21 cellular contexts compared by ENCODE assay signal in genomic region chr10:67115972-67116371, GRCh38.
A peak's percentile ranks its signal among the peaks of the same experiment; 100 is the strongest.
DNase-seq lines count a peak whose midpoint lies in the region; ATAC-seq, FAIRE-seq and TF ChIP-seq lines count a peak whose summit lies in the region.
"Had no signal": no experiment of that assay in that cellular context is flagged by ENCODE, and none has a peak within 500 bp of the region (broad histone marks: within the 10 kb centered on the region; RNA-seq: fewer than 3 reads in every experiment).

No MANE protein-coding gene starts in this region.

- H3K4me1 Mint-ChIP-seq in T-helper 17 cell, result no peaks in the 10 kb centered on the region
- H3K4me1 Mint-ChIP-seq: activated naive CD8-positive, alpha-beta T cell treated with anti-CD3 and anti-CD28 coated beads, Interleukin-2, amount 10 ng/mL, durations not matched to agents 7 days and 5 days; naive thymus-derived CD8-positive, alpha-beta T cell; stimulated activated memory B cell treated with anti-CD40 and anti-IgM and Interleukin-4, amounts not matched to agents 10 μg/mL and 1 μg/mL and 100 μg/mL, for 72 hours had no signal

- no peaks in the 10 kb centered on the region for H3K36me3 Mint-ChIP-seq in T-helper 17 cell (ENCODE audit: low read depth)
- H3K36me3 Mint-ChIP-seq: activated naive CD8-positive, alpha-beta T cell treated with anti-CD3 and anti-CD28 coated beads, Interleukin-2, amount 10 ng/mL, durations not matched to agents 7 days and 5 days; naive thymus-derived CD8-positive, alpha-beta T cell; stimulated activated memory B cell treated with anti-CD40 and anti-IgM and Interleukin-4, amounts not matched to agents 10 μg/mL and 1 μg/mL and 100 μg/mL, for 72 hours had no signal

- no peaks in the 10 kb centered on the region for H3K9me3 ChIP-seq in T-helper 17 cell (ENCODE audit: control insufficient read depth, low read length, poor library complexity, severe bottlenecking)
- H3K9me3 ChIP-seq: gastrocnemius medialis, transverse colon had no signal

- no peaks in the 10 kb centered on the region for H3K27me3 Mint-ChIP-seq in T-helper 17 cell
- H3K27me3 Mint-ChIP-seq: activated CD8-positive, alpha-beta T cell treated with anti-CD3 and anti-CD28 coated beads for 36 hours; activated naive CD8-positive, alpha-beta T cell treated with anti-CD3 and anti-CD28 coated beads, Interleukin-2, amount 10 ng/mL, durations not matched to agents 7 days and 5 days; naive thymus-derived CD8-positive, alpha-beta T cell; stimulated activated memory B cell treated with anti-CD40 and anti-IgM and Interleukin-4, amounts not matched to agents 10 μg/mL and 1 μg/mL and 100 μg/mL, for 72 hours had no signal

- no peak overlapping the region for H3K4me3 Mint-ChIP-seq in T-helper 17 cell
- H3K4me3 Mint-ChIP-seq: activated CD8-positive, alpha-beta T cell treated with anti-CD3 and anti-CD28 coated beads for 36 hours; activated naive CD8-positive, alpha-beta T cell treated with anti-CD3 and anti-CD28 coated beads, Interleukin-2, amount 10 ng/mL, durations not matched to agents 7 days and 5 days; naive thymus-derived CD8-positive, alpha-beta T cell; stimulated activated memory B cell treated with anti-CD40 and anti-IgM and Interleukin-4, amounts not matched to agents 10 μg/mL and 1 μg/mL and 100 μg/mL, for 72 hours had no signal

- FAIRE-seq in urothelium cell line (lab: Jason Lieb, UNC), result no peak

- POLR2A ChIA-PET in RWPE1 (lab: Yijun Ruan, JAX; ENCODE audit: low non-redundant PET), result no interaction called here

- TF ChIP-seq CTCF in RWPE1 (conservative IDR thresholded peaks at IDR 0.05; ENCODE audit: low read depth) (no peak), fibroblast of pulmonary artery (IDR thresholded peaks at IDR 0.05; ENCODE audit: low read length, missing control alignments) (no peak)

- DNase-seq in NCI-H2171 treated with DMSO at 0.1 percent for 48 hours (lab: John Stamatoyannopoulos, UW), result peak; percentile 29
- DNase-seq in NCI-H2171 (lab: John Stamatoyannopoulos, UW), result no peak
- peak; percentile 45 for DNase-seq in RWPE1 (ENCODE audit: low spot score)
- peak; percentile 28 for DNase-seq in fibroblast of pulmonary artery (ENCODE audit: low read depth)
- DNase-seq in urothelium cell line (ENCODE audit: low spot score), result peak; percentile 32
- no peak for DNase-seq in GM03348 (ENCODE audit: low spot score)
- DNase-seq in NOMO-1 (lab: John Stamatoyannopoulos, UW; ENCODE audit: unreplicated experiment in 2 of 2), result no peak
- DNase-seq in T-helper 17 cell, result no peak
- DNase-seq: 8988T; activated CD8-positive, alpha-beta T cell treated with anti-CD3 and anti-CD28 coated beads for 36 hours; activated naive CD8-positive, alpha-beta T cell treated with anti-CD3 and anti-CD28 coated beads, Interleukin-2, amount 10 ng/mL, durations not matched to agents 7 days and 5 days; C1 segment of cervical spinal cord; gastrocnemius medialis; KG1; naive thymus-derived CD8-positive, alpha-beta T cell; NCI-H1417 treated with DMSO at 0.1 percent for 48 hours; NCI-H510A treated with DMSO at 0.1 percent for 48 hours; posterior cingulate gyrus; transverse colon; WERI-Rb-1 had no signal

- no peak overlapping the region for H3K27ac ChIP-seq in RWPE1
- H3K27ac ChIP-seq: gastrocnemius medialis, transverse colon, WERI-Rb-1 had no signal

- no peak overlapping the region for H3K4me3 ChIP-seq in fibroblast of pulmonary artery (replicated peaks; ENCODE audit: low read depth, low read length)
- H3K4me3 ChIP-seq: gastrocnemius medialis, transverse colon had no signal

- CTCF ChIA-PET in RWPE1 (lab: Yijun Ruan, JAX), result interaction anchor here (0.7 kb wide), 1 partner anchor 330 kb away, joined by 4 read pairs; no protein-coding TSS in a partner anchor

- ATAC-seq in T-helper 17 cell, result no peak
- ATAC-seq: activated CD8-positive, alpha-beta T cell treated with anti-CD3 and anti-CD28 coated beads for 36 hours; naive thymus-derived CD8-positive, alpha-beta T cell; stimulated activated memory B cell treated with anti-CD40 and anti-IgM and Interleukin-4, amounts not matched to agents 10 μg/mL and 1 μg/mL and 100 μg/mL, for 72 hours had no signal

- H3K27ac Mint-ChIP-seq in T-helper 17 cell, result no peak overlapping the region
- H3K27ac Mint-ChIP-seq: activated CD8-positive, alpha-beta T cell treated with anti-CD3 and anti-CD28 coated beads for 36 hours; activated naive CD8-positive, alpha-beta T cell treated with anti-CD3 and anti-CD28 coated beads, Interleukin-2, amount 10 ng/mL, durations not matched to agents 7 days and 5 days; naive thymus-derived CD8-positive, alpha-beta T cell; stimulated activated memory B cell treated with anti-CD40 and anti-IgM and Interleukin-4, amounts not matched to agents 10 μg/mL and 1 μg/mL and 100 μg/mL, for 72 hours had no signal

Comparison
In these comparisons a context has a peak if more than half of its experiments do, and no peak if none do; other contexts are left out.
1. DNase-seq: peak in NCI-H2171 treated with DMSO at 0.1 percent for 48 hours (single experiment), RWPE1 (single experiment), fibroblast of pulmonary artery (single experiment) and urothelium cell line (single experiment); none in NCI-H2171 (single experiment), GM03348 (single experiment), NOMO-1 (0 of 2) and T-helper 17 cell (0 of 3).